ENCODE assay signal across 1 cellular context in the genomic region with DNA sequence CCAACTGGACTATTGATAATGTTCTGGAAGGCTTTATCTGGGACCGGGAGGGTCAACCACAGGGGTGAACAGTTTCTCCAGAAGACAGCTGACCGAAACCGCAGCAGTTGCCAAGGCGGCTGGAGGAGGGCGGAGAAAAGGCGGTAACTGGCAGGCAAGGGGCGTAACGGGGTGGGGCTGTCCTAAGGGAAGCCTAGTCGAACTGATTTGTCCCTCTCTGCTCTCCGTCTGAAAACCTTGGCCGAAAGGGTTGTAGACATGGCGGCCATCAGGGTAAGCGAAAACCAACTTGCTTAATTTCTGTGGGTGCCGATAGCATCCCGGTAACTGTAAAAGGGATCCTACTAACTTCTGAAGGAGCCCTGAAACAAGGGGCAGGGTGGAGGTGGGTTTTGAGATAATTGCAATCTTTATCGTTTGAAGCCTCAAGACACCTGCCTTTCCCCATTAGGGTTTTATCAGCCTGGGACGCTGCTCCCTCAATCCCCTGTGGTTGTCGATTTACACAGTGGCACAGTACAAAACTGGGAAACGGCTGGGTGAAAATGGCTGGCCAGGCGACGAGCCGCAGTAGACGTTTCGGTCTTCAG.
TF ChIP-seq lines count a peak whose summit lies in the region.

A gene with protein sequence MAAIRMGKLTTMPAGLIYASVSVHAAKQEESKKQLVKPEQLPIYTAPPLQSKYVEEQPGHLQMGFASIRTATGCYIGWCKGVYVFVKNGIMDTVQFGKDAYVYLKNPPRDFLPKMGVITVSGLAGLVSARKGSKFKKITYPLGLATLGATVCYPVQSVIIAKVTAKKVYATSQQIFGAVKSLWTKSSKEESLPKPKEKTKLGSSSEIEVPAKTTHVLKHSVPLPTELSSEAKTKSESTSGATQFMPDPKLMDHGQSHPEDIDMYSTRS (plus strand): TSS at position 223 of the 590 bp plus-strand sequence. CDS start 36 bp downstream, at position 259.

TF ChIP-seq in HepG2, 621 proteins besides CTCF, POLR2A, EP300 and RAD21 (continued from another document and continues in another):
- TF ChIP-seq, protein P1, sequence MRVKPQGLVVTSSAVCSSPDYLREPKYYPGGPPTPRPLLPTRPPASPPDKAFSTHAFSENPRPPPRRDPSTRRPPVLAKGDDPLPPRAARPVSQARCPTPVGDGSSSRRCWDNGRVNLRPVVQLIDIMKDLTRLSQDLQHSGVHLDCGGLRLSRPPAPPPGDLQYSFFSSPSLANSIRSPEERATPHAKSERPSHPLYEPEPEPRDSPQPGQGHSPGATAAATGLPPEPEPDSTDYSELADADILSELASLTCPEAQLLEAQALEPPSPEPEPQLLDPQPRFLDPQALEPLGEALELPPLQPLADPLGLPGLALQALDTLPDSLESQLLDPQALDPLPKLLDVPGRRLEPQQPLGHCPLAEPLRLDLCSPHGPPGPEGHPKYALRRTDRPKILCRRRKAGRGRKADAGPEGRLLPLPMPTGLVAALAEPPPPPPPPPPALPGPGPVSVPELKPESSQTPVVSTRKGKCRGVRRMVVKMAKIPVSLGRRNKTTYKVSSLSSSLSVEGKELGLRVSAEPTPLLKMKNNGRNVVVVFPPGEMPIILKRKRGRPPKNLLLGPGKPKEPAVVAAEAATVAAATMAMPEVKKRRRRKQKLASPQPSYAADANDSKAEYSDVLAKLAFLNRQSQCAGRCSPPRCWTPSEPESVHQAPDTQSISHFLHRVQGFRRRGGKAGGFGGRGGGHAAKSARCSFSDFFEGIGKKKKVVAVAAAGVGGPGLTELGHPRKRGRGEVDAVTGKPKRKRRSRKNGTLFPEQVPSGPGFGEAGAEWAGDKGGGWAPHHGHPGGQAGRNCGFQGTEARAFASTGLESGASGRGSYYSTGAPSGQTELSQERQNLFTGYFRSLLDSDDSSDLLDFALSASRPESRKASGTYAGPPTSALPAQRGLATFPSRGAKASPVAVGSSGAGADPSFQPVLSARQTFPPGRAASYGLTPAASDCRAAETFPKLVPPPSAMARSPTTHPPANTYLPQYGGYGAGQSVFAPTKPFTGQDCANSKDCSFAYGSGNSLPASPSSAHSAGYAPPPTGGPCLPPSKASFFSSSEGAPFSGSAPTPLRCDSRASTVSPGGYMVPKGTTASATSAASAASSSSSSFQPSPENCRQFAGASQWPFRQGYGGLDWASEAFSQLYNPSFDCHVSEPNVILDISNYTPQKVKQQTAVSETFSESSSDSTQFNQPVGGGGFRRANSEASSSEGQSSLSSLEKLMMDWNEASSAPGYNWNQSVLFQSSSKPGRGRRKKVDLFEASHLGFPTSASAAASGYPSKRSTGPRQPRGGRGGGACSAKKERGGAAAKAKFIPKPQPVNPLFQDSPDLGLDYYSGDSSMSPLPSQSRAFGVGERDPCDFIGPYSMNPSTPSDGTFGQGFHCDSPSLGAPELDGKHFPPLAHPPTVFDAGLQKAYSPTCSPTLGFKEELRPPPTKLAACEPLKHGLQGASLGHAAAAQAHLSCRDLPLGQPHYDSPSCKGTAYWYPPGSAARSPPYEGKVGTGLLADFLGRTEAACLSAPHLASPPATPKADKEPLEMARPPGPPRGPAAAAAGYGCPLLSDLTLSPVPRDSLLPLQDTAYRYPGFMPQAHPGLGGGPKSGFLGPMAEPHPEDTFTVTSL (CRISPR knock-in tag; IDR thresholded peaks at IDR 0.05; ENCODE audit: borderline replicate concordance) = no peak
- no peak for TF ChIP-seq PRMT3 (CRISPR knock-in tag; IDR thresholded peaks at IDR 0.05; ENCODE audit: borderline replicate concordance, low read depth)
- no peak for TF ChIP-seq KDM5B (CRISPR knock-in tag; IDR thresholded peaks at IDR 0.05; ENCODE audit: borderline replicate concordance)
- TF ChIP-seq JARID2 (CRISPR knock-in tag; IDR thresholded peaks at IDR 0.05; ENCODE audit: insufficient replicate concordance) = no peak
- no peak for TF ChIP-seq TEAD3 (CRISPR knock-in tag; optimal IDR thresholded peaks at IDR 0.05; ENCODE audit: borderline replicate concordance)
- TF ChIP-seq ZMYM3 (CRISPR knock-in tag; IDR thresholded peaks at IDR 0.05) = no peak
- TF ChIP-seq ZNF644 (CRISPR knock-in tag; IDR thresholded peaks at IDR 0.05; ENCODE audit: low read depth) = peak; percentile 43; the same call in 1 of the 2 replicates
- TF ChIP-seq, protein P2, sequence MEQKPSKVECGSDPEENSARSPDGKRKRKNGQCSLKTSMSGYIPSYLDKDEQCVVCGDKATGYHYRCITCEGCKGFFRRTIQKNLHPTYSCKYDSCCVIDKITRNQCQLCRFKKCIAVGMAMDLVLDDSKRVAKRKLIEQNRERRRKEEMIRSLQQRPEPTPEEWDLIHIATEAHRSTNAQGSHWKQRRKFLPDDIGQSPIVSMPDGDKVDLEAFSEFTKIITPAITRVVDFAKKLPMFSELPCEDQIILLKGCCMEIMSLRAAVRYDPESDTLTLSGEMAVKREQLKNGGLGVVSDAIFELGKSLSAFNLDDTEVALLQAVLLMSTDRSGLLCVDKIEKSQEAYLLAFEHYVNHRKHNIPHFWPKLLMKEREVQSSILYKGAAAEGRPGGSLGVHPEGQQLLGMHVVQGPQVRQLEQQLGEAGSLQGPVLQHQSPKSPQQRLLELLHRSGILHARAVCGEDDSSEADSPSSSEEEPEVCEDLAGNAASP (CRISPR knock-in tag; IDR thresholded peaks at IDR 0.05; ENCODE audit: borderline replicate concordance) = no peak
- TF ChIP-seq, protein P3, sequence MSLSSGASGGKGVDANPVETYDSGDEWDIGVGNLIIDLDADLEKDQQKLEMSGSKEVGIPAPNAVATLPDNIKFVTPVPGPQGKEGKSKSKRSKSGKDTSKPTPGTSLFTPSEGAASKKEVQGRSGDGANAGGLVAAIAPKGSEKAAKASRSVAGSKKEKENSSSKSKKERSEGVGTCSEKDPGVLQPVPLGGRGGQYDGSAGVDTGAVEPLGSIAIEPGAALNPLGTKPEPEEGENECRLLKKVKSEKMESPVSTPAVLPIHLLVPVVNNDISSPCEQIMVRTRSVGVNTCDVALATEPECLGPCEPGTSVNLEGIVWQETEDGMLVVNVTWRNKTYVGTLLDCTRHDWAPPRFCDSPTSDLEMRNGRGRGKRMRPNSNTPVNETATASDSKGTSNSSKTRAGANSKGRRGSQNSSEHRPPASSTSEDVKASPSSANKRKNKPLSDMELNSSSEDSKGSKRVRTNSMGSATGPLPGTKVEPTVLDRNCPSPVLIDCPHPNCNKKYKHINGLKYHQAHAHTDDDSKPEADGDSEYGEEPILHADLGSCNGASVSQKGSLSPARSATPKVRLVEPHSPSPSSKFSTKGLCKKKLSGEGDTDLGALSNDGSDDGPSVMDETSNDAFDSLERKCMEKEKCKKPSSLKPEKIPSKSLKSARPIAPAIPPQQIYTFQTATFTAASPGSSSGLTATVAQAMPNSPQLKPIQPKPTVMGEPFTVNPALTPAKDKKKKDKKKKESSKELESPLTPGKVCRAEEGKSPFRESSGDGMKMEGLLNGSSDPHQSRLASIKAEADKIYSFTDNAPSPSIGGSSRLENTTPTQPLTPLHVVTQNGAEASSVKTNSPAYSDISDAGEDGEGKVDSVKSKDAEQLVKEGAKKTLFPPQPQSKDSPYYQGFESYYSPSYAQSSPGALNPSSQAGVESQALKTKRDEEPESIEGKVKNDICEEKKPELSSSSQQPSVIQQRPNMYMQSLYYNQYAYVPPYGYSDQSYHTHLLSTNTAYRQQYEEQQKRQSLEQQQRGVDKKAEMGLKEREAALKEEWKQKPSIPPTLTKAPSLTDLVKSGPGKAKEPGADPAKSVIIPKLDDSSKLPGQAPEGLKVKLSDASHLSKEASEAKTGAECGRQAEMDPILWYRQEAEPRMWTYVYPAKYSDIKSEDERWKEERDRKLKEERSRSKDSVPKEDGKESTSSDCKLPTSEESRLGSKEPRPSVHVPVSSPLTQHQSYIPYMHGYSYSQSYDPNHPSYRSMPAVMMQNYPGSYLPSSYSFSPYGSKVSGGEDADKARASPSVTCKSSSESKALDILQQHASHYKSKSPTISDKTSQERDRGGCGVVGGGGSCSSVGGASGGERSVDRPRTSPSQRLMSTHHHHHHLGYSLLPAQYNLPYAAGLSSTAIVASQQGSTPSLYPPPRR (CRISPR knock-in tag; IDR thresholded peaks at IDR 0.05; ENCODE audit: borderline replicate concordance) = no peak
- TF ChIP-seq ZNF678 (CRISPR knock-in tag; IDR thresholded peaks at IDR 0.05) = no peak
- no peak for TF ChIP-seq ZMYM2 (CRISPR knock-in tag; IDR thresholded peaks at IDR 0.05)
- no peak for TF ChIP-seq SETDB1 (CRISPR knock-in tag; IDR thresholded peaks at IDR 0.05; ENCODE audit: borderline replicate concordance)
- no peak for TF ChIP-seq ZNF775 (CRISPR knock-in tag; IDR thresholded peaks at IDR 0.05; ENCODE audit: borderline replicate concordance)
- TF ChIP-seq DR1 (CRISPR knock-in tag; IDR thresholded peaks at IDR 0.05) = no peak
- no peak for TF ChIP-seq MAFF (IDR thresholded peaks at IDR 0.05; ENCODE audit: low read depth, low read length)
- TF ChIP-seq, protein P4, sequence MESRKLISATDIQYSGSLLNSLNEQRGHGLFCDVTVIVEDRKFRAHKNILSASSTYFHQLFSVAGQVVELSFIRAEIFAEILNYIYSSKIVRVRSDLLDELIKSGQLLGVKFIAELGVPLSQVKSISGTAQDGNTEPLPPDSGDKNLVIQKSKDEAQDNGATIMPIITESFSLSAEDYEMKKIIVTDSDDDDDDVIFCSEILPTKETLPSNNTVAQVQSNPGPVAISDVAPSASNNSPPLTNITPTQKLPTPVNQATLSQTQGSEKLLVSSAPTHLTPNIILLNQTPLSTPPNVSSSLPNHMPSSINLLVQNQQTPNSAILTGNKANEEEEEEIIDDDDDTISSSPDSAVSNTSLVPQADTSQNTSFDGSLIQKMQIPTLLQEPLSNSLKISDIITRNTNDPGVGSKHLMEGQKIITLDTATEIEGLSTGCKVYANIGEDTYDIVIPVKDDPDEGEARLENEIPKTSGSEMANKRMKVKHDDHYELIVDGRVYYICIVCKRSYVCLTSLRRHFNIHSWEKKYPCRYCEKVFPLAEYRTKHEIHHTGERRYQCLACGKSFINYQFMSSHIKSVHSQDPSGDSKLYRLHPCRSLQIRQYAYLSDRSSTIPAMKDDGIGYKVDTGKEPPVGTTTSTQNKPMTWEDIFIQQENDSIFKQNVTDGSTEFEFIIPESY (CRISPR knock-in tag; IDR thresholded peaks at IDR 0.05) = no peak
- no peak for TF ChIP-seq FLYWCH1 (CRISPR knock-in tag; IDR thresholded peaks at IDR 0.05)
- TF ChIP-seq MED1 (CRISPR knock-in tag; IDR thresholded peaks at IDR 0.05) = no peak
- no peak for TF ChIP-seq ZNF326 (CRISPR knock-in tag; IDR thresholded peaks at IDR 0.05; ENCODE audit: borderline replicate concordance)
- TF ChIP-seq TBX2 (CRISPR knock-in tag; IDR thresholded peaks at IDR 0.05; ENCODE audit: borderline replicate concordance) = no peak
- TF ChIP-seq IRX3 (CRISPR knock-in tag; IDR thresholded peaks at IDR 0.05; ENCODE audit: borderline replicate concordance, low read depth) = no peak
- no peak for TF ChIP-seq ZFY (CRISPR knock-in tag; IDR thresholded peaks at IDR 0.05)
- no peak for TF ChIP-seq MAFG (CRISPR knock-in tag; IDR thresholded peaks at IDR 0.05)
- TF ChIP-seq FOXC1 (CRISPR knock-in tag; IDR thresholded peaks at IDR 0.05; ENCODE audit: borderline replicate concordance) = no peak
- TF ChIP-seq, protein P5, sequence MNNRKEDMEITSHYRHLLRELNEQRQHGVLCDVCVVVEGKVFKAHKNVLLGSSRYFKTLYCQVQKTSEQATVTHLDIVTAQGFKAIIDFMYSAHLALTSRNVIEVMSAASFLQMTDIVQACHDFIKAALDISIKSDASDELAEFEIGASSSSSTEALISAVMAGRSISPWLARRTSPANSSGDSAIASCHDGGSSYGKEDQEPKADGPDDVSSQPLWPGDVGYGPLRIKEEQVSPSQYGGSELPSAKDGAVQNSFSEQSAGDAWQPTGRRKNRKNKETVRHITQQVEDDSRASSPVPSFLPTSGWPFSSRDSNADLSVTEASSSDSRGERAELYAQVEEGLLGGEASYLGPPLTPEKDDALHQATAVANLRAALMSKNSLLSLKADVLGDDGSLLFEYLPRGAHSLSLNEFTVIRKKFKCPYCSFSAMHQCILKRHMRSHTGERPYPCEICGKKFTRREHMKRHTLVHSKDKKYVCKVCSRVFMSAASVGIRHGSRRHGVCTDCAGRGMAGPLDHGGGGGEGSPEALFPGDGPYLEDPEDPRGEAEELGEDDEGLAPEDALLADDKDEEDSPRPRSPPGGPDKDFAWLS (CRISPR knock-in tag; IDR thresholded peaks at IDR 0.05; ENCODE audit: borderline replicate concordance) = no peak
- TF ChIP-seq ZNF605 (CRISPR knock-in tag; IDR thresholded peaks at IDR 0.05) = no peak
- TF ChIP-seq, protein P6, sequence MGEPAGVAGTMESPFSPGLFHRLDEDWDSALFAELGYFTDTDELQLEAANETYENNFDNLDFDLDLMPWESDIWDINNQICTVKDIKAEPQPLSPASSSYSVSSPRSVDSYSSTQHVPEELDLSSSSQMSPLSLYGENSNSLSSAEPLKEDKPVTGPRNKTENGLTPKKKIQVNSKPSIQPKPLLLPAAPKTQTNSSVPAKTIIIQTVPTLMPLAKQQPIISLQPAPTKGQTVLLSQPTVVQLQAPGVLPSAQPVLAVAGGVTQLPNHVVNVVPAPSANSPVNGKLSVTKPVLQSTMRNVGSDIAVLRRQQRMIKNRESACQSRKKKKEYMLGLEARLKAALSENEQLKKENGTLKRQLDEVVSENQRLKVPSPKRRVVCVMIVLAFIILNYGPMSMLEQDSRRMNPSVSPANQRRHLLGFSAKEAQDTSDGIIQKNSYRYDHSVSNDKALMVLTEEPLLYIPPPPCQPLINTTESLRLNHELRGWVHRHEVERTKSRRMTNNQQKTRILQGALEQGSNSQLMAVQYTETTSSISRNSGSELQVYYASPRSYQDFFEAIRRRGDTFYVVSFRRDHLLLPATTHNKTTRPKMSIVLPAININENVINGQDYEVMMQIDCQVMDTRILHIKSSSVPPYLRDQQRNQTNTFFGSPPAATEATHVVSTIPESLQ (CRISPR knock-in tag; conservative IDR thresholded peaks at IDR 0.05) = no peak
- TF ChIP-seq, protein P7, sequence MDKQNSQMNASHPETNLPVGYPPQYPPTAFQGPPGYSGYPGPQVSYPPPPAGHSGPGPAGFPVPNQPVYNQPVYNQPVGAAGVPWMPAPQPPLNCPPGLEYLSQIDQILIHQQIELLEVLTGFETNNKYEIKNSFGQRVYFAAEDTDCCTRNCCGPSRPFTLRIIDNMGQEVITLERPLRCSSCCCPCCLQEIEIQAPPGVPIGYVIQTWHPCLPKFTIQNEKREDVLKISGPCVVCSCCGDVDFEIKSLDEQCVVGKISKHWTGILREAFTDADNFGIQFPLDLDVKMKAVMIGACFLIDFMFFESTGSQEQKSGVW (CRISPR knock-in tag; IDR thresholded peaks at IDR 0.05; ENCODE audit: borderline replicate concordance) = no peak
